ENCODE assay signal across 9 cellular contexts in the genomic region with DNA sequence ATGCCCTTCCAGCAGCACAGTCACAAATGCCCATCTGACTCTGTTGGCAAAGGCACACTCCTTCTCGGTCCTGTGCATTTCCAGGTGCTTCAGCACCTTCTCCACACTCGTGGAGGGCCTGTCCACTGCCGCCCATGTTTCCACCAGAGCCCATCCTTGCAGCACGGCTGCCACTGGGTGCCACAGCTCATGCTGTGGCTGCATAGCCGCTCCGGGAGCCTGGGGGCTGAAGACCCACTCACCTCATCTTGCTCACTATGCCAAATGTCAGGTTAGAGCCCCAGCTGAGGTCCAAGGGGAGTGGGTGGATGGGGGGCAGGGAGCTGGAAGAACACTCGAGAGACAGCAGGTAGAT. TPM values are rescaled to one million over a fixed set of nuclear protein-coding genes. Genes with fewer than 3 reads are reported as not detected.
DNase-seq lines count a peak whose midpoint lies in the region; ATAC-seq and TF ChIP-seq lines count a peak whose summit lies in the region.
"Had no signal": no experiment of that assay in that cellular context is flagged by ENCODE, and none has a peak within 500 bp of the region (broad histone marks: within the 10 kb centered on the region; RNA-seq: fewer than 3 reads in every experiment).

No MANE protein-coding gene starts in this region.

- peak overlapping the region; percentile 78 for H3K27ac Mint-ChIP-seq in endodermal cell
- H3K27ac Mint-ChIP-seq in osteocyte (ENCODE audit: unreplicated experiment): peak overlapping the region; percentile 97

- H3K36me3 Mint-ChIP-seq in endodermal cell (ENCODE audit: low read depth): peaks cover 30% of the 10 kb centered on the region
- peaks cover 6% of the 10 kb centered on the region for H3K36me3 Mint-ChIP-seq in osteocyte (ENCODE audit: unreplicated experiment)

- no peak overlapping the region for H3K4me3 Mint-ChIP-seq in endodermal cell
- no peak overlapping the region for H3K4me3 Mint-ChIP-seq in osteocyte (ENCODE audit: unreplicated experiment)

- POLR2A ChIA-PET in RWPE1 (lab: Yijun Ruan, JAX; ENCODE audit: low non-redundant PET): interaction anchor here (0.9 to 1.1 kb wide), 2 partner anchors 15 to 138 kb away, joined by 3 to 8 read pairs; no protein-coding TSS in a partner anchor

- peaks cover 7% of the 10 kb centered on the region; the same call in 1 of the 2 replicates for H4K20me1 ChIP-seq in BLaER1

- no peak for DNase-seq in RWPE1 (ENCODE audit: low spot score)
- no peak for DNase-seq in endodermal cell
- no peak for DNase-seq in osteocyte (ENCODE audit: extremely low spot score, unreplicated experiment)
- no peak for DNase-seq in activated effector memory CD4-positive, alpha-beta T cell treated with anti-CD3 and anti-CD28 coated beads, Interleukin-2, amount 50 U/mL, for 16 hours
- DNase-seq in GM19240 (ENCODE audit: insufficient read length, low spot score): no peak

- 91 to 97% methylated on average over 5 to 7 of the region's 7 CpGs for WGBS in endodermal cell (ENCODE audit: insufficient coverage in 1 of 2, insufficient read length in 1 of 2), 2 experiments

- ATAC-seq in HG03095 (IDR thresholded peaks at IDR 0.05; ENCODE audit: unreplicated experiment) (no peak), HG03342 (IDR thresholded peaks at IDR 0.05; ENCODE audit: unreplicated experiment) (no peak)

- peak overlapping the region; percentile 75; the same call in 1 of the 2 replicates for H3K4me2 ChIP-seq in BLaER1

- peaks cover 42% of the 10 kb centered on the region for H3K36me3 ChIP-seq in BLaER1
- peaks cover 22% of the 10 kb centered on the region for H3K36me3 ChIP-seq in endodermal cell (ENCODE audit: control insufficient read depth, insufficient read depth, low read length)

- CTCF ChIA-PET in RWPE1 (lab: Yijun Ruan, JAX): interaction anchor here (0.6 to 1.5 kb wide), 12 partner anchors 8 to 649 kb away, joined by 3 to 12 read pairs (median 4); partner anchors contain the start of gene ZKSCAN8

- H3K27me3 Mint-ChIP-seq in endodermal cell (ENCODE audit: insufficient read depth): no peaks in the 10 kb centered on the region
- H3K27me3 Mint-ChIP-seq in osteocyte (ENCODE audit: unreplicated experiment): no peaks in the 10 kb centered on the region
- H3K27me3 Mint-ChIP-seq: CD4-positive, CD25-positive, alpha-beta regulatory T cell had no signal

- TF ChIP-seq CTCF in RWPE1 (conservative IDR thresholded peaks at IDR 0.05; ENCODE audit: low read depth): no peak
- no peak for TF ChIP-seq CTCF in endodermal cell (conservative IDR thresholded peaks at IDR 0.05)
- no peak for TF ChIP-seq CTCF in osteocyte (IDR thresholded peaks at IDR 0.05)

- H3K9me3 ChIP-seq in BLaER1 (peaks cover 17% of the 10 kb centered on the region), endodermal cell (ENCODE audit: control insufficient read depth, low read length) (peaks cover 22% of the 10 kb centered on the region)

- H3K27ac ChIP-seq in BLaER1 (no peak overlapping the region; the same call in 1 of the 2 replicates), RWPE1 (peak overlapping the region; percentile 84), endodermal cell (ENCODE audit: low read depth, low read length) (no peak overlapping the region)

- peaks cover 7% of the 10 kb centered on the region for H3K4me1 ChIP-seq in BLaER1
- peaks cover 3% of the 10 kb centered on the region for H3K4me1 ChIP-seq in endodermal cell (ENCODE audit: control insufficient read depth, insufficient read depth, low read length)

- H3K4me3 ChIP-seq in BLaER1 (no peak overlapping the region), endodermal cell (ENCODE audit: low read length) (peak overlapping the region; percentile 70)

- peaks cover 18% of the 10 kb centered on the region for H3K4me1 Mint-ChIP-seq in endodermal cell
- H3K4me1 Mint-ChIP-seq in osteocyte (ENCODE audit: unreplicated experiment): peaks cover 15% of the 10 kb centered on the region

- H3K9me3 Mint-ChIP-seq in endodermal cell (peaks cover 4% of the 10 kb centered on the region), osteocyte (ENCODE audit: unreplicated experiment) (no peaks in the 10 kb centered on the region)
- H3K9me3 Mint-ChIP-seq: CD4-positive, CD25-positive, alpha-beta regulatory T cell had no signal

- H3K27me3 ChIP-seq in BLaER1 (no peaks in the 10 kb centered on the region), endodermal cell (ENCODE audit: control insufficient read depth, insufficient read depth, low read length, poor library complexity, severe bottlenecking) (no peaks in the 10 kb centered on the region)

- peak overlapping the region; percentile 67 for H3K9ac ChIP-seq in BLaER1
- no peak overlapping the region for H3K9ac ChIP-seq in endodermal cell (ENCODE audit: extremely low read depth, low read length, poor library complexity, severe bottlenecking)

RNA-seq across cellular contexts. Expression of gene ZKSCAN3, which starts 6.9 kb away (rescaled TPM):
- total RNA-seq in endodermal cell (10 to 100 TPM; 10.1 to 11.4 TPM), osteocyte (6.2 and 7.3 TPM in 2 replicates)
- 8.2 TPM for polyA plus RNA-seq in endodermal cell (2013, experiment 1 of 2)
- 6.0 TPM for polyA plus RNA-seq in endodermal cell (2013, experiment 2 of 2)

RNA-seq across cellular contexts. Expression of gene ZSCAN31, which starts 20.7 kb away (rescaled TPM):
- total RNA-seq in endodermal cell: 1 to 10 TPM; 1.7 to 4.7 TPM
- 7.1 TPM for polyA plus RNA-seq in endodermal cell (2013, experiment 1 of 2)
- polyA plus RNA-seq in endodermal cell (2013, experiment 2 of 2): 4.1 TPM
- 4.1 and 6.2 TPM in 2 replicates for total RNA-seq in osteocyte

RNA-seq across cellular contexts. Expression of gene ZSCAN12, which starts 42.9 kb away (rescaled TPM):
- 10 to 100 TPM; 10.5 to 12.8 TPM for total RNA-seq in endodermal cell
- polyA plus RNA-seq in endodermal cell (2013, experiment 1 of 2): 11.0 TPM
- polyA plus RNA-seq in endodermal cell (2013, experiment 2 of 2): 9.4 TPM
- total RNA-seq in osteocyte: 4.5 and 5.7 TPM in 2 replicates
